1 cellular context compared by ENCODE assay signal in genomic region chr1:206923009-206923960, GRCh38.
A peak's percentile ranks its signal among the peaks of the same experiment; 100 is the strongest.
TF ChIP-seq lines count a peak whose summit lies in the region.

No MANE protein-coding gene starts in this region.

TF ChIP-seq in GM12878, 131 proteins besides CTCF, POLR2A, EP300 and RAD21 (continued from another document and continues in another):
- TF ChIP-seq PKNOX1 (IDR thresholded peaks at IDR 0.05) (peak; percentile 29; the same call in 1 of the 2 replicates), ZBTB11 (CRISPR knock-in tag; IDR thresholded peaks at IDR 0.05) (no peak), YBX1 (IDR thresholded peaks at IDR 0.05) (peak; percentile 17; the same call in 1 of the 2 replicates), CREM (IDR thresholded peaks at IDR 0.05; ENCODE audit: low read depth) (peak; percentile 53; the same call in 1 of the 2 replicates), ESRRA (IDR thresholded peaks at IDR 0.05; ENCODE audit: low read length) (no peak), PAX5 (IDR thresholded peaks at IDR 0.05; ENCODE audit: borderline replicate concordance, low read depth, low read length) (peak; percentile 81; the same call in 1 of the 2 replicates), TAF1 (IDR thresholded peaks at IDR 0.05; ENCODE audit: borderline replicate concordance, low read depth, low read length) (peak; percentile 73; the same call in 1 of the 2 replicates), POLR2AphosphoS5 (IDR thresholded peaks at IDR 0.05; ENCODE audit: low read length) (peak; percentile 78), ZNF592 (IDR thresholded peaks at IDR 0.05) (peak; percentile 20; the same call in 1 of the 2 replicates), FOS (IDR thresholded peaks at IDR 0.05; ENCODE audit: borderline replicate concordance, extremely low read depth, insufficient read length) (no peak), ZNF384 (IDR thresholded peaks at IDR 0.05; ENCODE audit: borderline replicate concordance, low read depth, low read length) (no peak), RFX5 (IDR thresholded peaks at IDR 0.05; ENCODE audit: low read depth, low read length) (0 out of 2 replicates have a peak, but pooled peaks have one; percentile 23), RELA (IDR thresholded peaks at IDR 0.05; ENCODE audit: borderline replicate concordance, partially characterized antibody) (peak; percentile 16), NFYA (IDR thresholded peaks at IDR 0.05; ENCODE audit: borderline replicate concordance, low read depth, low read length) (no peak), USF1 (IDR thresholded peaks at IDR 0.05; ENCODE audit: borderline replicate concordance, extremely low read length, insufficient read depth, low read depth, low read length) (peak; percentile 58), TBL1XR1 (IDR thresholded peaks at IDR 0.05; ENCODE audit: low read depth, low read length) (no peak; the same call in 1 of the 2 replicates), GATAD2B (conservative IDR thresholded peaks at IDR 0.05; ENCODE audit: low read depth) (peak; percentile 88), IKZF2 (IDR thresholded peaks at IDR 0.05) (peak; percentile 83 to 87), E2F8 (IDR thresholded peaks at IDR 0.05; ENCODE audit: low read depth, partially characterized antibody) (no peak), MTA2 (IDR thresholded peaks at IDR 0.05; ENCODE audit: low read depth) (peak; percentile 61; the same call in 1 of the 2 replicates), BRCA1 (IDR thresholded peaks at IDR 0.05; ENCODE audit: low read depth, low read length) (no peak), SIX5 (IDR thresholded peaks at IDR 0.05; ENCODE audit: low read depth, low read length, severe bottlenecking) (no peak), WRNIP1 (IDR thresholded peaks at IDR 0.05; ENCODE audit: borderline replicate concordance, low read depth, low read length) (no peak), RAD51 (IDR thresholded peaks at IDR 0.05) (peak; percentile 83), CBFB (IDR thresholded peaks at IDR 0.05; ENCODE audit: low read depth) (peak; percentile 76; the same call in 1 of the 2 replicates), JUNB (IDR thresholded peaks at IDR 0.05) (no peak), SREBF1 (IDR thresholded peaks at IDR 0.05; ENCODE audit: low read length) (no peak), TCF3 (IDR thresholded peaks at IDR 0.05; ENCODE audit: borderline replicate concordance, insufficient read depth, low read depth, low read length) (peak; percentile 95), ZBED1 (IDR thresholded peaks at IDR 0.05; ENCODE audit: borderline replicate concordance) (peak; percentile 38; the same call in 1 of the 2 replicates), RELB (IDR thresholded peaks at IDR 0.05; ENCODE audit: low read depth) (peak; percentile 63), POLR2AphosphoS2 (IDR thresholded peaks at IDR 0.05; ENCODE audit: low read depth, low read length) (peak; percentile 64), BHLHE40 (IDR thresholded peaks at IDR 0.05; ENCODE audit: borderline replicate concordance in 1 of 2, low read depth in 2 of 2, low read length in 1 of 2) (peak; percentile 90 to 91), ATF7 (IDR thresholded peaks at IDR 0.05; ENCODE audit: low read depth) (peak; percentile 63; the same call in 1 of the 2 replicates), ZNF24 (IDR thresholded peaks at IDR 0.05) (0 out of 2 replicates have a peak, but pooled peaks have one; percentile 22), NRF1 (conservative IDR thresholded peaks at IDR 0.05; ENCODE audit: low read depth, low read length) (no peak), MXI1 (IDR thresholded peaks at IDR 0.05; ENCODE audit: low read depth, low read length) (peak; percentile 89), MYB (IDR thresholded peaks at IDR 0.05; ENCODE audit: borderline replicate concordance, low read depth, low read length) (no peak), SMC3 (IDR thresholded peaks at IDR 0.05; ENCODE audit: borderline replicate concordance, low read length) (0 out of 2 replicates have a peak, but pooled peaks have one; percentile 16)
- TF ChIP-seq, protein P1, sequence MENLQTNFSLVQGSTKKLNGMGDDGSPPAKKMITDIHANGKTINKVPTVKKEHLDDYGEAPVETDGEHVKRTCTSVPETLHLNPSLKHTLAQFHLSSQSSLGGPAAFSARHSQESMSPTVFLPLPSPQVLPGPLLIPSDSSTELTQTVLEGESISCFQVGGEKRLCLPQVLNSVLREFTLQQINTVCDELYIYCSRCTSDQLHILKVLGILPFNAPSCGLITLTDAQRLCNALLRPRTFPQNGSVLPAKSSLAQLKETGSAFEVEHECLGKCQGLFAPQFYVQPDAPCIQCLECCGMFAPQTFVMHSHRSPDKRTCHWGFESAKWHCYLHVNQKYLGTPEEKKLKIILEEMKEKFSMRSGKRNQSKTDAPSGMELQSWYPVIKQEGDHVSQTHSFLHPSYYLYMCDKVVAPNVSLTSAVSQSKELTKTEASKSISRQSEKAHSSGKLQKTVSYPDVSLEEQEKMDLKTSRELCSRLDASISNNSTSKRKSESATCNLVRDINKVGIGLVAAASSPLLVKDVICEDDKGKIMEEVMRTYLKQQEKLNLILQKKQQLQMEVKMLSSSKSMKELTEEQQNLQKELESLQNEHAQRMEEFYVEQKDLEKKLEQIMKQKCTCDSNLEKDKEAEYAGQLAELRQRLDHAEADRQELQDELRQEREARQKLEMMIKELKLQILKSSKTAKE (IDR thresholded peaks at IDR 0.05; ENCODE audit: low read depth, poor library complexity, severe bottlenecking): peak; percentile 75
- TF ChIP-seq, protein P2, sequence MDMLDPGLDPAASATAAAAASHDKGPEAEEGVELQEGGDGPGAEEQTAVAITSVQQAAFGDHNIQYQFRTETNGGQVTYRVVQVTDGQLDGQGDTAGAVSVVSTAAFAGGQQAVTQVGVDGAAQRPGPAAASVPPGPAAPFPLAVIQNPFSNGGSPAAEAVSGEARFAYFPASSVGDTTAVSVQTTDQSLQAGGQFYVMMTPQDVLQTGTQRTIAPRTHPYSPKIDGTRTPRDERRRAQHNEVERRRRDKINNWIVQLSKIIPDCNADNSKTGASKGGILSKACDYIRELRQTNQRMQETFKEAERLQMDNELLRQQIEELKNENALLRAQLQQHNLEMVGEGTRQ (IDR thresholded peaks at IDR 0.05; ENCODE audit: borderline replicate concordance, low read depth, low read length): peak; percentile 38; the same call in 1 of the 2 replicates
- TF ChIP-seq, protein P3, sequence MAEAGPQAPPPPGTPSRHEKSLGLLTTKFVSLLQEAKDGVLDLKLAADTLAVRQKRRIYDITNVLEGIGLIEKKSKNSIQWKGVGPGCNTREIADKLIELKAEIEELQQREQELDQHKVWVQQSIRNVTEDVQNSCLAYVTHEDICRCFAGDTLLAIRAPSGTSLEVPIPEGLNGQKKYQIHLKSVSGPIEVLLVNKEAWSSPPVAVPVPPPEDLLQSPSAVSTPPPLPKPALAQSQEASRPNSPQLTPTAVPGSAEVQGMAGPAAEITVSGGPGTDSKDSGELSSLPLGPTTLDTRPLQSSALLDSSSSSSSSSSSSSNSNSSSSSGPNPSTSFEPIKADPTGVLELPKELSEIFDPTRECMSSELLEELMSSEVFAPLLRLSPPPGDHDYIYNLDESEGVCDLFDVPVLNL (IDR thresholded peaks at IDR 0.05; ENCODE audit: low read depth, low read length): no peak
